In the genomic region with DNA sequence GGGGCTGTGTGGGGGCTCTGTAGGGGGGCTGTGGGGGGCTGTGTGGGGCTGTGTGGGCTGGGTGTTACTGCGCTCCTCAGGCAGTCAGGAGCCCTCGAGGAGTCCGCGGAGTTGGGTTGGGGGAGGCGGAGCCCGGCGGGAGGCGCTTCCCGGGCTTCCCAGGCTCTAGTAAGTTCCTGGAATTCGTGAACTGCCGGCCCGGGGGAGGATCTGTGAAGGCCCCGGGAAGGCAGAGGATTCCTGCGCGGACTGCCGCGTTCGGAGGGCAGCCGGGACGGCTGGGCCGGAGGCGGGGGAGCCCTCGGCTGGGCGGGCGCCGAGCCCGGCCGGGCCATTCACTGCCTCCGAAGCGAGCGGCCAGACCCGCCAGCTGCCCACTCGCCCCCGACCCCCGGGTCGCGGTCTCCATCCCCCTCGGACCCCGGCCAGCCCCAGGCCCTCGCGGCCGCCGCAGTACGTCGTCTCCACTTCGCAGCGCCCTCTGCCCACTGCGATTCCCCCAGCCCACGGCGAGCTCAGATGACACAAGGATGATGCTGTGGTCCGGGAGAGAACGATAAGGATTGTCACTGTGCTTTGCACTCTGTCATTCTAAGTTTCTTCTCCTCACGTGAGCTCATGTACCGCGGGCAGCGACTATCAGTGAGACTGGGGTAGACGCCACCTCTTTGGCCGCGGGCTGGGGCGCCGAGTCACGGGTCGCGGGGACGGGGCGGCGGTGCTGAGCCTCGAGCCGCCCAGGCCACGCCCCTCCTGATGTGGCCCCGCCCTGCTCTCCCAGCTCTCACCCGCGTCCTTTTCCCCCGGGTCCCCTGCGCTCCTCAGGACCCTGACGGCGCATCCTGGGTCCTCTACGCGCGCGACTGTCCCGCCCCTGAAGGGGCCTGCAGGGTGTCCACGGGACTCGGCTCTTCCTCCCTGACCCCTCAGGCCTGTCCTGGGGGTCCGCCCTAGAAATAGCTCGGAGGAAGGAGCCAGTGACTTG, we compare ENCODE assay signal across 8 cellular contexts.
DNase-seq lines count a peak whose midpoint lies in the region; TF ChIP-seq lines count a peak whose summit lies in the region.

No MANE protein-coding gene starts in this region.

- no peak overlapping the region for H3K9ac ChIP-seq in Loucy (ENCODE audit: low read depth, low read length, poor library complexity, severe bottlenecking)

- peak overlapping the region; percentile 78; the same call in 1 of the 2 replicates for H2AFZ ChIP-seq in Loucy (ENCODE audit: low read length)

- no peaks in the 10 kb centered on the region for H4K20me1 ChIP-seq in Loucy (ENCODE audit: insufficient read depth, low read length, poor library complexity, severe bottlenecking)

- H3K36me3 ChIP-seq in H7 (replicated peaks; ENCODE audit: control insufficient read depth, insufficient read depth, low read length) (no peaks in the 10 kb centered on the region), Loucy (ENCODE audit: insufficient read depth, low read length) (no peaks in the 10 kb centered on the region)

- no peaks in the 10 kb centered on the region for H3K9me3 ChIP-seq in Loucy (ENCODE audit: insufficient read depth, low read depth, low read length)

- H3K4me1 ChIP-seq in Loucy (ENCODE audit: insufficient read depth, low read length, poor library complexity, severe bottlenecking), result peaks cover 7% of the 10 kb centered on the region

- no peaks in the 10 kb centered on the region for H3K9me2 ChIP-seq in Loucy (replicated peaks; ENCODE audit: low read depth, low read length)

- H3K27me3 ChIP-seq in H7 (ENCODE audit: control insufficient read depth, insufficient read depth, low read length) (peaks cover 23% of the 10 kb centered on the region), Loucy (ENCODE audit: insufficient read depth, low read length, poor library complexity, severe bottlenecking) (no peaks in the 10 kb centered on the region), layer of hippocampus (ENCODE audit: control insufficient read depth, insufficient read depth, low read length) (no peaks in the 10 kb centered on the region)

- TF ChIP-seq CTCF in GM10266 (IDR thresholded peaks at IDR 0.05; ENCODE audit: control insufficient read depth, insufficient read depth, low read depth, missing control alignments) (no peak), Loucy (conservative IDR thresholded peaks at IDR 0.05; ENCODE audit: low read length) (no peak)

- peak; percentile 89 for DNase-seq in GM10266 (ENCODE audit: extremely low spot score)
- DNase-seq in H7, result peak; percentile 92
- DNase-seq in activated CD4-positive, CD25-positive, alpha-beta regulatory T cell treated with anti-CD3 and anti-CD28 coated beads, Interleukin-2, amount 50 U/mL, for 72 hours, result peak; percentile 84
- peak; percentile 87 for DNase-seq in cerebellum (ENCODE audit: low spot score)
- peak; percentile 73 to 75 for DNase-seq in stimulated activated CD4-positive, alpha-beta T cell treated with anti-CD3 and anti-CD28 coated beads, Interleukin-1b, Interleukin-23, amount 100 ng/mL, for 4 hours (ENCODE audit: low read depth in 2 of 2)
- DNase-seq in NCI-H1105 treated with DMSO at 0.1 percent for 48 hours (lab: John Stamatoyannopoulos, UW), result no peak

- H3K4me3 ChIP-seq in H7 (ENCODE audit: insufficient read depth, low read depth, low read length) (peak overlapping the region; percentile 77), Loucy (ENCODE audit: low read length, poor library complexity, severe bottlenecking) (peak overlapping the region; percentile 74)

- H3K27ac ChIP-seq in layer of hippocampus (ENCODE audit: low read depth, low read length), result peak overlapping the region; percentile 71

- H3K4me2 ChIP-seq in Loucy (ENCODE audit: low read depth, low read length, poor library complexity, severe bottlenecking), result peak overlapping the region; percentile 79

- no peaks in the 10 kb centered on the region; the same call in 1 of the 2 replicates for H3F3A ChIP-seq in Loucy (ENCODE audit: low read depth)

- H3K79me2 ChIP-seq in Loucy (ENCODE audit: insufficient read depth, low read length), result no peaks in the 10 kb centered on the region
